10 cellular contexts compared by ENCODE assay signal in the genomic region with DNA sequence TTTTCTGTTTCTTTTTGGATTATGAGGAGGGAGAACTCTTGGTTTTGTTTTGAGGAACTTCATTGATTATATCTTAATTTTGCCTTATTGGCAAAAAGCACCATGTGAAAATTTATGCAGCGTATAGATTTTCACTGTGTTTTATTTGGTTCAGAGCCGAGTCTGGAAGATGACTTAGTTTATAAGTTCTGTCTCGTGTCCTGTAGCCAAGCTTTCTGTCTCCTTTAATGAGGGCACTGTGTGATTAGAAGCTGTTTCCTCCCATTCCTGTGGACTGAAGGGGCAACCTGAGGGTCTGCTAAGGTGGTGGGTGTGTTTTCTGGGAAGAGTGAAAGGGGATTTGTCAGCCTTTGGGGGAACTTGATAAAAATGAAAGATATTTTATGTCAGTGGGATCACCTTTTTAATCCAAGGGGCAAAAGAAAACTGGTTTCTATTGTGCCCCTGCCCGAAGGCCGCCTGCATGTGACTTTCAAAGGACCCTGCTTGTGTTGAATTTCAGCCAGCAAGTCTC.
DNase-seq lines count a peak whose midpoint lies in the region; ATAC-seq and TF ChIP-seq lines count a peak whose summit lies in the region.
"Had no signal": no experiment of that assay in that cellular context is flagged by ENCODE, and none has a peak within 500 bp of the region (broad histone marks: within the 10 kb centered on the region; RNA-seq: fewer than 3 reads in every experiment).

No MANE protein-coding gene starts in this region.

- no peaks in the 10 kb centered on the region for H3K9me3 ChIP-seq in left ventricle myocardium inferior (replicated peaks)
- no peaks in the 10 kb centered on the region for H3K9me3 ChIP-seq in ovary
- H3K9me3 ChIP-seq: neutrophil had no signal

- no peak for TF ChIP-seq CTCF in left ventricle myocardium inferior (IDR thresholded peaks at IDR 0.05; ENCODE audit: borderline replicate concordance)
- no peak for TF ChIP-seq CTCF in foreskin fibroblast (IDR thresholded peaks at IDR 0.05; ENCODE audit: low read depth, low read length)
- TF ChIP-seq CTCF in ovary (IDR thresholded peaks at IDR 0.05) = no peak

- H3K27me3 ChIP-seq in left ventricle myocardium inferior (ENCODE audit: low read depth) (no peaks in the 10 kb centered on the region), ovary (no peaks in the 10 kb centered on the region)

- H3K36me3 ChIP-seq in left ventricle myocardium inferior = peaks cover 5% of the 10 kb centered on the region
- H3K36me3 ChIP-seq in ovary = no peaks in the 10 kb centered on the region
- H3K36me3 ChIP-seq: neutrophil had no signal

- H3K4me1 ChIP-seq in left ventricle myocardium inferior (peaks cover 100% of the 10 kb centered on the region), ovary (ENCODE audit: insufficient read depth) (peaks cover 30% of the 10 kb centered on the region)

- WGBS in ovary, 3 donors = 8 to 12% (median 9%) methylated on average over 5 of the region's 5 CpGs

- TF ChIP-seq EP300 in ovary (IDR thresholded peaks at IDR 0.05) = no peak

- peak overlapping the region; percentile 91 for H3K27ac ChIP-seq in left ventricle myocardium inferior (replicated peaks)
- H3K27ac ChIP-seq in ovary = no peak overlapping the region
- H3K27ac ChIP-seq: neutrophil had no signal

- H3K4me3 ChIP-seq in left ventricle myocardium inferior = peak overlapping the region; percentile 55
- peak overlapping the region; percentile 12 to 30 for H3K4me3 ChIP-seq in foreskin fibroblast (ENCODE audit: low read depth in 1 of 2, low read length in 2 of 2)
- H3K4me3 ChIP-seq in ovary = peak overlapping the region; percentile 18

- TF ChIP-seq POLR2A in ovary (IDR thresholded peaks at IDR 0.05) = no peak

- ATAC-seq in left cardiac atrium = no peak

- DNase-seq in left ventricle myocardium inferior (no peak), left cardiac atrium (no peak), foreskin fibroblast (no peak), ovary (no peak), inferior parietal cortex (ENCODE audit: extremely low spot score) (no peak), Ammon's horn (ENCODE audit: low spot score) (no peak), cortex of kidney (lab: John Stamatoyannopoulos, UW) (no peak), ACHN (no peak)
- DNase-seq: activated CD4-positive, CD25-positive, alpha-beta regulatory T cell treated with anti-CD3 and anti-CD28 coated beads, Interleukin-2, amount 50 U/mL, for 72 hours had no signal

- intact Hi-C loops in left ventricle myocardium inferior (cut with micrococcal nuclease) = no loop called here
- intact Hi-C loops in left cardiac atrium (cut with DNase I) = no loop called here
- intact Hi-C loops in ovary (cut with DNase I) = no loop called here

- in situ Hi-C loops in ACHN (cut with HindIII; ENCODE audit: low pct_ligation_motif_present, low pct_unique_long_range_greater_than_20kb, low sequenced_read_pairs) = no loop called here
